24 cellular contexts compared by ENCODE assay signal in the genomic region with DNA sequence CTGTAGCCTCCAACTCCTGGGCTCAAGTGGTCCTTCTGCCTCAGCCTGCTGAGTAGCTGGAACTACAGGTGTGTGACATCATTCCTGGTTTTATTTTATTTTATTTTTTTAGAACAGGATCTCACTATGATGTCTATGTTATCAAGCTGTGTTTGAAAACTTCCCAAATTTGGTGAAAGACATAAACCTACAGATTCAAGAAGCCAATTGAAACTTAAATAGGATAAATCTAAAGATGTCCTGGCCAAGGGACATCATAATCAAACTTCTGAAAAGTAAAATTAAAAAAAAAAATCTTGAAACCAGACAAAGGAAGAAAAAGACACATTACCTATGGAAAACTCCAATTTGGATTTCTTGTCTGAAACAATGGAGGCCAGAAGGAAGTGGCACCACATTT.
"Had no signal": no experiment of that assay in that cellular context is flagged by ENCODE, and none has a peak within 500 bp of the region (broad histone marks: within the 10 kb centered on the region; RNA-seq: fewer than 3 reads in every experiment).

No MANE protein-coding gene starts in this region.

- DNase-seq: stimulated activated CD4-positive, alpha-beta T cell treated with anti-CD3 and anti-CD28 coated beads, Interleukin-2, amount 100 ng/mL, for 48 hours; stimulated activated CD4-positive, alpha-beta T cell treated with anti-CD3 and anti-CD28 coated beads, Interleukin-4, amount 100 ng/mL, for 1 hour; stimulated activated CD4-positive, alpha-beta T cell treated with anti-CD3 and anti-CD28 coated beads, Interleukin-4, amount 100 ng/mL, for 24 hours; stimulated activated CD4-positive, alpha-beta T cell treated with anti-CD3 and anti-CD28 coated beads, Interleukin-4, amount 100 ng/mL, for 4 hours; stimulated activated CD8-positive, alpha-beta memory T cell treated with anti-CD3 and anti-CD28 coated beads, Interleukin-4, amount 100 ng/mL, for 48 hours; stimulated activated naive B cell treated with anti-CD40 and anti-IgM and Interleukin-4, amounts not matched to agents 10 μg/mL and 1 μg/mL and 100 μg/mL, for 72 hours; stimulated activated naive CD4-positive, alpha-beta T cell; stimulated activated naive CD4-positive, alpha-beta T cell treated with Interleukin-2 at 50 U/mL for 16 hours; stimulated activated naive CD8-positive, alpha-beta T cell treated with anti-CD3 and anti-CD28 coated beads, Interleukin-15, amount 100 ng/mL, for 72 hours; stimulated activated naive CD8-positive, alpha-beta T cell treated with anti-CD3 and anti-CD28 coated beads, Interleukin-15, Interleukin-2, amounts not matched to agents 100 U/mL and 50 U/mL, for 24 hours; stomach; substantia nigra; testis; thyroid gland; tibial artery; transverse colon; trophoblast cell; upper lobe of left lung; upper lobe of right lung; uterus had no signal

- H3K9me3 ChIP-seq: suprapubic skin, testis, thyroid gland, upper lobe of right lung, uterus, vagina had no signal

- H3K36me3 ChIP-seq: stomach, suprapubic skin, thoracic aorta, thyroid gland, tibial artery, tibial nerve, transverse colon, upper lobe of left lung, upper lobe of right lung, uterus, vagina had no signal

- H3K4me1 ChIP-seq: stomach, suprapubic skin, testis, thyroid gland, tibial artery, tibial nerve, transverse colon, upper lobe of left lung, upper lobe of right lung, uterus, vagina had no signal

- H3K4me3 ChIP-seq: stomach, suprapubic skin, testis, thoracic aorta, thyroid gland, tibial artery, tibial nerve, transverse colon, upper lobe of left lung, upper lobe of right lung, uterus, vagina had no signal

- H3K27ac ChIP-seq: stomach, suprapubic skin, testis, thoracic aorta, thyroid gland, tibial artery, tibial nerve, transverse colon, upper lobe of left lung, upper lobe of right lung, uterus, vagina had no signal
